ENCODE assay signal across 11 cellular contexts in genomic region chr9:129664664-129665007, GRCh38. TPM values are rescaled to one million over a fixed set of nuclear protein-coding genes. Genes with fewer than 3 reads are reported as not detected.
DNase-seq lines count a peak whose midpoint lies in the region; ATAC-seq and TF ChIP-seq lines count a peak whose summit lies in the region.
"Had no signal": no experiment of that assay in that cellular context is flagged by ENCODE, and none has a peak within 500 bp of the region (broad histone marks: within the 10 kb centered on the region; RNA-seq: fewer than 3 reads in every experiment).

No MANE protein-coding gene starts in this region.

- no peaks in the 10 kb centered on the region for H3K36me3 Mint-ChIP-seq in IgD-negative memory B cell
- H3K36me3 Mint-ChIP-seq in osteocyte (ENCODE audit: unreplicated experiment): no peaks in the 10 kb centered on the region

- intact Hi-C loops in esophagus muscularis mucosa (cut with DNase I): loop anchor here (5.0 kb wide), 1 partner anchor 53 kb away; no protein-coding TSS in a partner anchor

- peak overlapping the region in 3 of 4 donors; percentile 63 to 79 (median 77) for H3K4me3 Mint-ChIP-seq in IgD-negative memory B cell
- H3K4me3 Mint-ChIP-seq in osteocyte (ENCODE audit: unreplicated experiment): peak overlapping the region; percentile 56

- POLR2A ChIA-PET in BJ (lab: Charles Lee): no interaction called here

- no peaks in the 10 kb centered on the region for H3K9me3 ChIP-seq in esophagus muscularis mucosa

- H3K4me3 ChIP-seq in BJ (ENCODE audit: low read depth, low read length) (peak overlapping the region; percentile 83), esophagus muscularis mucosa (peak overlapping the region; percentile 46 to 65 (median 56))

- no peak for DNase-seq in BJ (ENCODE audit: low read depth)
- no peak for DNase-seq in esophagus muscularis mucosa (ENCODE audit: extremely low spot score)
- DNase-seq in osteocyte (ENCODE audit: extremely low spot score, unreplicated experiment): no peak
- no peak for DNase-seq in GM13977 (ENCODE audit: low spot score)
- DNase-seq: activated CD4-positive, alpha-beta T cell treated with anti-CD3 and anti-CD28 coated beads, Interleukin-2, amount 50 U/mL, for 1 hour; cortex of kidney; KG1 had no signal

- H3K27me3 ChIP-seq in BJ (ENCODE audit: control insufficient read depth, insufficient read depth, low read length) (no peaks in the 10 kb centered on the region), esophagus muscularis mucosa (peaks cover 0 to 51% (median 8%) of the 10 kb centered on the region in 4 donors)

- H3K27ac Mint-ChIP-seq in IgD-negative memory B cell (no peak overlapping the region), osteocyte (ENCODE audit: unreplicated experiment) (no peak overlapping the region)

- peaks cover 2% of the 10 kb centered on the region; the same call in 1 of the 2 replicates for H3K36me3 ChIP-seq in BJ (ENCODE audit: control insufficient read depth, insufficient read depth, low read length)
- no peaks in the 10 kb centered on the region for H3K36me3 ChIP-seq in esophagus muscularis mucosa

- no peak for TF ChIP-seq CTCF in BJ (IDR thresholded peaks at IDR 0.05; ENCODE audit: insufficient read depth, low read depth, low read length)
- no peak for TF ChIP-seq CTCF in esophagus muscularis mucosa (IDR thresholded peaks at IDR 0.05)
- TF ChIP-seq CTCF in osteocyte (IDR thresholded peaks at IDR 0.05): no peak
- no peak for TF ChIP-seq CTCF in GM13977 (IDR thresholded peaks at IDR 0.05; ENCODE audit: extremely low read depth, insufficient read depth, missing control alignments)

- 54% methylated on average over 13 of the region's 13 CpGs for WGBS in esophagus muscularis mucosa

- H3K27me3 Mint-ChIP-seq in IgD-negative memory B cell (peaks cover 7% of the 10 kb centered on the region), osteocyte (ENCODE audit: unreplicated experiment) (no peaks in the 10 kb centered on the region)

- H3K4me1 Mint-ChIP-seq in IgD-negative memory B cell (no peaks in the 10 kb centered on the region), osteocyte (ENCODE audit: unreplicated experiment) (peaks cover 23% of the 10 kb centered on the region)

- peak overlapping the region in 1 of 4 donors; percentile 10 for H3K27ac ChIP-seq in esophagus muscularis mucosa (replicated peaks in 1 of 4)

- no peak for ATAC-seq in HG02870 (IDR thresholded peaks at IDR 0.05; ENCODE audit: unreplicated experiment)
- no peak for ATAC-seq in HG02884 (IDR thresholded peaks at IDR 0.05; ENCODE audit: unreplicated experiment)
- no peak for ATAC-seq in GM19395 (IDR thresholded peaks at IDR 0.05; ENCODE audit: unreplicated experiment)

- CTCF ChIA-PET in BJ (lab: Yijun Ruan, JAX): no interaction called here

- peaks cover 8 to 28% (median 22%) of the 10 kb centered on the region in 4 donors for H3K4me1 ChIP-seq in esophagus muscularis mucosa

- in situ Hi-C loops in GM13977 (cut with MboI; ENCODE audit: low pct_unique_long_range_greater_than_20kb, low sequenced_read_pairs, unreplicated experiment): loop anchor here (25.0 kb wide), 1 partner anchor 123 kb away; no protein-coding TSS in a partner anchor

- H3K9me3 Mint-ChIP-seq in IgD-negative memory B cell (no peaks in the 10 kb centered on the region), osteocyte (ENCODE audit: unreplicated experiment) (no peaks in the 10 kb centered on the region)

- no peak for TF ChIP-seq EP300 in esophagus muscularis mucosa (IDR thresholded peaks at IDR 0.05)

- no peak for TF ChIP-seq POLR2A in esophagus muscularis mucosa (IDR thresholded peaks at IDR 0.05; ENCODE audit: low read depth)

RNA-seq across cellular contexts. Expression of gene PRRX2, which starts 0.8 kb away (rescaled TPM):
- polyA plus RNA-seq in BJ (2011; rRNA removed): 20.4 and 37.4 TPM in 2 replicates
- 8.9 and 9.5 TPM in 2 replicates for polyA minus RNA-seq in BJ (2011; rRNA and poly(A)+ RNA removed)
- polyA plus RNA-seq in IgD-negative memory B cell: not detected
- 10 to 100 TPM in 2 of 4 donors, 1 to 10 TPM in 2; 1.7 to 13.1 (median 6.2) TPM for total RNA-seq in esophagus muscularis mucosa
- 5.6 and 6.4 TPM in 2 replicates for total RNA-seq in osteocyte

RNA-seq across cellular contexts. Expression of gene ASB6, which starts 22.7 kb away (rescaled TPM):
- polyA plus RNA-seq in BJ (2011; rRNA removed) (13.1 and 23.2 TPM in 2 replicates), IgD-negative memory B cell (27.2 TPM)
- polyA minus RNA-seq in BJ (2011; rRNA and poly(A)+ RNA removed): 6.7 and 10.5 TPM in 2 replicates
- total RNA-seq in esophagus muscularis mucosa (10 to 100 TPM; 13.3 to 30.0 (median 22.0) TPM), osteocyte (18.1 and 19.1 TPM in 2 replicates)

RNA-seq across cellular contexts. Expression of gene NTMT1, which starts 38.7 kb away (rescaled TPM):
- polyA plus RNA-seq in BJ (2011; rRNA removed) (77.1 and 96.3 TPM in 2 replicates), IgD-negative memory B cell (55.4 TPM)
- polyA minus RNA-seq in BJ (2011; rRNA and poly(A)+ RNA removed): 24.0 and 39.5 TPM in 2 replicates
- total RNA-seq in esophagus muscularis mucosa (10 to 100 TPM; 20.3 to 33.3 (median 31.9) TPM), osteocyte (41.1 and 45.7 TPM in 2 replicates)

RNA-seq across cellular contexts. Expression of gene C9orf50, which starts 43.7 kb away (rescaled TPM):
- polyA plus RNA-seq in BJ (2011; rRNA removed) (0.20 and 0.21 TPM in 2 replicates), IgD-negative memory B cell (not detected)
- 0.09 TPM in 1 of 2 replicates, not detected in the other for polyA minus RNA-seq in BJ (2011; rRNA and poly(A)+ RNA removed)
- total RNA-seq in esophagus muscularis mucosa (under 1 TPM in 1 of 4 donors, not detected in 3; 0.34 TPM), osteocyte (not detected in 2 replicates)
